ENCODE assay signal across 1 cellular context in genomic region chr1:19270343-19270730, GRCh38.
TF ChIP-seq lines count a peak whose summit lies in the region.

No MANE protein-coding gene starts in this region.

TF ChIP-seq in HepG2, 621 proteins besides CTCF, POLR2A, EP300 and RAD21:
- TF ChIP-seq HNRNPL (IDR thresholded peaks at IDR 0.05; ENCODE audit: low read depth, low read length): peak; percentile 62; the same call in 1 of the 2 replicates
- TF ChIP-seq ZNF687 (CRISPR knock-in tag; IDR thresholded peaks at IDR 0.05): peak; percentile 25; the same call in 1 of the 2 replicates
- TF ChIP-seq GATAD2A (CRISPR knock-in tag; IDR thresholded peaks at IDR 0.05): 0 out of 2 replicates have a peak, but pooled peaks have one; percentile 0
